Comparison of ENCODE assay signal across 18 cellular contexts in the genomic region with DNA sequence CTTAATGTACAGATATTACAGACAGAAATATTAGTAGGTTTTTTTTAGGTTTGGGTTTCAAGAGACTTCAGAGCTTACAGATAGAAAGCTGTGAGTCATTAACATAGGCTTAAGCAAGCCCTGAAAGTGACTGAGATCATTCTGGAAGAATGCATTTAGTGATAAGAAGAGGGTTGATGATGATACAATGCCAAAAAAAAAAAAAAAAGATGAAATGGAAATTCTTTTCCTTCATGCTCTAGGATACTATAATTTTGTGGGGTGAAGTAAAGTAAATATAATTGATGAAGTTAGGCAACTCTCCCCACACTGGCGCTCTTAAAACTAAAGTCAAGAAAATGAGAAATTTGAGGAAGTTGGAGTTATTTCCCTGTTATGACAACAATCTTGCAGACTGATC.
DNase-seq lines count a peak whose midpoint lies in the region; ATAC-seq and TF ChIP-seq lines count a peak whose summit lies in the region.
"Had no signal": no experiment of that assay in that cellular context is flagged by ENCODE, and none has a peak within 500 bp of the region (broad histone marks: within the 10 kb centered on the region; RNA-seq: fewer than 3 reads in every experiment).

No MANE protein-coding gene starts in this region.

- no peaks in the 10 kb centered on the region for H3K27me3 ChIP-seq in left lung
- H3K27me3 ChIP-seq: esophagus squamous epithelium had no signal

- no peak overlapping the region for H3K27ac ChIP-seq in left lung
- H3K27ac ChIP-seq: esophagus squamous epithelium had no signal

- ATAC-seq in left lung (peak; percentile 53), GM18870 (IDR thresholded peaks at IDR 0.05; ENCODE audit: unreplicated experiment) (no peak)
- ATAC-seq: stimulated activated naive B cell treated with anti-CD40 and anti-IgM and Interleukin-4, amounts not matched to agents 10 μg/mL and 1 μg/mL and 100 μg/mL, for 72 hours had no signal

- intact Hi-C loops in left lung (cut with DNase I) (no loop called here), cardiac septum (cut with DNase I) (no loop called here)

- DNase-seq in AG10803 (ENCODE audit: low read depth) (peak; percentile 93), LHCN-M2 (ENCODE audit: low read depth) (peak; percentile 75), cardiac fibroblast (ENCODE audit: low read depth in 2 of 2) (peak; percentile 84 to 92), left lung (no peak), inferior parietal cortex (ENCODE audit: extremely low spot score) (no peak), cardiac septum (ENCODE audit: low spot score) (no peak), NCI-H345 (lab: John Stamatoyannopoulos, UW) (no peak)
- DNase-seq: activated CD4-positive, alpha-beta T cell treated with anti-CD3 and anti-CD28 coated beads, Interleukin-2, amount 50 U/mL, for 48 hours; activated effector memory CD4-positive, alpha-beta T cell treated with anti-CD3 and anti-CD28 coated beads, Interleukin-2, amount 50 U/mL, for 16 hours; C1 segment of cervical spinal cord; esophagus squamous epithelium; H7; naive B cell; NCI-H446; retina; stimulated activated CD4-positive, alpha-beta T cell treated with anti-CD3 and anti-CD28 coated beads, Interleukin-4, amount 100 ng/mL, for 24 hours; stimulated activated naive B cell treated with anti-CD40 and anti-IgM and Interleukin-4, amounts not matched to agents 10 μg/mL and 1 μg/mL and 100 μg/mL, for 72 hours had no signal

- TF ChIP-seq CTCF in AG10803 (conservative IDR thresholded peaks at IDR 0.05; ENCODE audit: low read length) (no peak), cardiac fibroblast (IDR thresholded peaks at IDR 0.05; ENCODE audit: low read depth, low read length) (no peak), left lung (IDR thresholded peaks at IDR 0.05) (no peak)

- H3K4me3 ChIP-seq in AG10803 (ENCODE audit: low read length) (no peak overlapping the region), cardiac fibroblast (replicated peaks in 1 of 2; ENCODE audit: low read depth in 2 of 2, low read length in 2 of 2) (no peak overlapping the region), left lung (no peak overlapping the region)
- H3K4me3 ChIP-seq: esophagus squamous epithelium had no signal

- no peaks in the 10 kb centered on the region for H3K4me1 ChIP-seq in left lung
- H3K4me1 ChIP-seq: esophagus squamous epithelium had no signal

- no peaks in the 10 kb centered on the region for H3K36me3 ChIP-seq in left lung
- H3K36me3 ChIP-seq: esophagus squamous epithelium had no signal

- H3K9me3 ChIP-seq in left lung = no peaks in the 10 kb centered on the region
- H3K9me3 ChIP-seq: esophagus squamous epithelium had no signal

Comparison
In these comparisons a context has a peak if more than half of its experiments do, and no peak if none do; other contexts are left out.
1. DNase-seq: peak in AG10803 (single experiment), LHCN-M2 (single experiment) and cardiac fibroblast (2 of 2); none in left lung (0 of 2), inferior parietal cortex (single experiment), cardiac septum (single experiment) and NCI-H345 (single experiment).